ENCODE assay signal across 3 cellular contexts in the genomic region with DNA sequence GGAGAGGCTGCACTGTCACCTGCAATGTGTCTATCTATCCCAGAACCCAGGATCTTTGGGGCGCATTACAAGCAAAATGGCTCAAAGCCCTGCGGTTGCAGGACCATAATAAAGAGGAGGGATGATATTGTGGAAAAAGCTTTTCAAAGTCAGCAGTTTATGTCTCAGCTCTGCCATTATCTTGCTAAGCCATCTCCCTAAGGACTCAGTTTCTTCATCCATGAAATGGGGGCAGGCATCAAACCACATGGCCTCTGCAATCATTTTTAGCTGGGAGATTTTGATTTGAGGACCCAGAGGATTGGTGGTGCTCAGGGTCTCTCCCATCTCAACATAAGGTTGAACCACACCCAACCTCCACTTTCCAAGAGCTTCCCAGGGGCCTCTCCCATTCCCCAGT.
A peak's percentile ranks its signal among the peaks of the same experiment; 100 is the strongest.
TF ChIP-seq lines count a peak whose summit lies in the region.

No MANE protein-coding gene starts in this region.

TF ChIP-seq in SK-N-SH, 30 proteins besides CTCF, POLR2A, EP300 and RAD21 (continued from another document):
- TF ChIP-seq SMC3 (IDR thresholded peaks at IDR 0.05; ENCODE audit: low read depth, low read length) = no peak
- TF ChIP-seq FOXJ3 (CRISPR knock-in tag; IDR thresholded peaks at IDR 0.05) = no peak
- TF ChIP-seq POLR2AphosphoS5 (IDR thresholded peaks at IDR 0.05; ENCODE audit: low read depth, low read length) = no peak
- no peak for TF ChIP-seq NFIC (IDR thresholded peaks at IDR 0.05; ENCODE audit: borderline replicate concordance)
- no peak for TF ChIP-seq RXRA (IDR thresholded peaks at IDR 0.05; ENCODE audit: borderline replicate concordance, low read depth)
- TF ChIP-seq GABPA (IDR thresholded peaks at IDR 0.05; ENCODE audit: low read depth) = no peak
- no peak for TF ChIP-seq MEF2A (IDR thresholded peaks at IDR 0.05; ENCODE audit: borderline replicate concordance, low read depth)
- no peak for TF ChIP-seq YY1 (IDR thresholded peaks at IDR 0.05; ENCODE audit: low read depth)
- no peak for TF ChIP-seq FOSL2 (IDR thresholded peaks at IDR 0.05; ENCODE audit: borderline replicate concordance, low read depth)
- TF ChIP-seq, protein P1, sequence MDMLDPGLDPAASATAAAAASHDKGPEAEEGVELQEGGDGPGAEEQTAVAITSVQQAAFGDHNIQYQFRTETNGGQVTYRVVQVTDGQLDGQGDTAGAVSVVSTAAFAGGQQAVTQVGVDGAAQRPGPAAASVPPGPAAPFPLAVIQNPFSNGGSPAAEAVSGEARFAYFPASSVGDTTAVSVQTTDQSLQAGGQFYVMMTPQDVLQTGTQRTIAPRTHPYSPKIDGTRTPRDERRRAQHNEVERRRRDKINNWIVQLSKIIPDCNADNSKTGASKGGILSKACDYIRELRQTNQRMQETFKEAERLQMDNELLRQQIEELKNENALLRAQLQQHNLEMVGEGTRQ (IDR thresholded peaks at IDR 0.05; ENCODE audit: borderline replicate concordance, low read depth, low read length) = no peak
- TF ChIP-seq, protein P2, sequence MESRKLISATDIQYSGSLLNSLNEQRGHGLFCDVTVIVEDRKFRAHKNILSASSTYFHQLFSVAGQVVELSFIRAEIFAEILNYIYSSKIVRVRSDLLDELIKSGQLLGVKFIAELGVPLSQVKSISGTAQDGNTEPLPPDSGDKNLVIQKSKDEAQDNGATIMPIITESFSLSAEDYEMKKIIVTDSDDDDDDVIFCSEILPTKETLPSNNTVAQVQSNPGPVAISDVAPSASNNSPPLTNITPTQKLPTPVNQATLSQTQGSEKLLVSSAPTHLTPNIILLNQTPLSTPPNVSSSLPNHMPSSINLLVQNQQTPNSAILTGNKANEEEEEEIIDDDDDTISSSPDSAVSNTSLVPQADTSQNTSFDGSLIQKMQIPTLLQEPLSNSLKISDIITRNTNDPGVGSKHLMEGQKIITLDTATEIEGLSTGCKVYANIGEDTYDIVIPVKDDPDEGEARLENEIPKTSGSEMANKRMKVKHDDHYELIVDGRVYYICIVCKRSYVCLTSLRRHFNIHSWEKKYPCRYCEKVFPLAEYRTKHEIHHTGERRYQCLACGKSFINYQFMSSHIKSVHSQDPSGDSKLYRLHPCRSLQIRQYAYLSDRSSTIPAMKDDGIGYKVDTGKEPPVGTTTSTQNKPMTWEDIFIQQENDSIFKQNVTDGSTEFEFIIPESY (IDR thresholded peaks at IDR 0.05; ENCODE audit: borderline replicate concordance, low read depth) = no peak
- TF ChIP-seq, protein P3, sequence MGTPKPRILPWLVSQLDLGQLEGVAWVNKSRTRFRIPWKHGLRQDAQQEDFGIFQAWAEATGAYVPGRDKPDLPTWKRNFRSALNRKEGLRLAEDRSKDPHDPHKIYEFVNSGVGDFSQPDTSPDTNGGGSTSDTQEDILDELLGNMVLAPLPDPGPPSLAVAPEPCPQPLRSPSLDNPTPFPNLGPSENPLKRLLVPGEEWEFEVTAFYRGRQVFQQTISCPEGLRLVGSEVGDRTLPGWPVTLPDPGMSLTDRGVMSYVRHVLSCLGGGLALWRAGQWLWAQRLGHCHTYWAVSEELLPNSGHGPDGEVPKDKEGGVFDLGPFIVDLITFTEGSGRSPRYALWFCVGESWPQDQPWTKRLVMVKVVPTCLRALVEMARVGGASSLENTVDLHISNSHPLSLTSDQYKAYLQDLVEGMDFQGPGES (IDR thresholded peaks at IDR 0.05; ENCODE audit: low read depth, low read length) = no peak
- TF ChIP-seq ELF1 (IDR thresholded peaks at IDR 0.05) = no peak

TF ChIP-seq in SK-N-SH treated with all-trans-retinoic acid at 6 μM for 48 hours, 23 proteins besides CTCF, POLR2A, EP300 and RAD21 (continued from another document):
- TF ChIP-seq, protein P4, sequence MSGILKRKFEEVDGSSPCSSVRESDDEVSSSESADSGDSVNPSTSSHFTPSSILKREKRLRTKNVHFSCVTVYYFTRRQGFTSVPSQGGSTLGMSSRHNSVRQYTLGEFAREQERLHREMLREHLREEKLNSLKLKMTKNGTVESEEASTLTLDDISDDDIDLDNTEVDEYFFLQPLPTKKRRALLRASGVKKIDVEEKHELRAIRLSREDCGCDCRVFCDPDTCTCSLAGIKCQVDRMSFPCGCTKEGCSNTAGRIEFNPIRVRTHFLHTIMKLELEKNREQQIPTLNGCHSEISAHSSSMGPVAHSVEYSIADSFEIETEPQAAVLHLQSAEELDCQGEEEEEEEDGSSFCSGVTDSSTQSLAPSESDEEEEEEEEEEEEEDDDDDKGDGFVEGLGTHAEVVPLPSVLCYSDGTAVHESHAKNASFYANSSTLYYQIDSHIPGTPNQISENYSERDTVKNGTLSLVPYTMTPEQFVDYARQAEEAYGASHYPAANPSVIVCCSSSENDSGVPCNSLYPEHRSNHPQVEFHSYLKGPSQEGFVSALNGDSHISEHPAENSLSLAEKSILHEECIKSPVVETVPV (CRISPR knock-in tag; IDR thresholded peaks at IDR 0.05) = no peak
- TF ChIP-seq ZFP30 (CRISPR knock-in tag; IDR thresholded peaks at IDR 0.05) (no peak), OSR1 (CRISPR knock-in tag; IDR thresholded peaks at IDR 0.05) (no peak)
- TF ChIP-seq, protein P5, sequence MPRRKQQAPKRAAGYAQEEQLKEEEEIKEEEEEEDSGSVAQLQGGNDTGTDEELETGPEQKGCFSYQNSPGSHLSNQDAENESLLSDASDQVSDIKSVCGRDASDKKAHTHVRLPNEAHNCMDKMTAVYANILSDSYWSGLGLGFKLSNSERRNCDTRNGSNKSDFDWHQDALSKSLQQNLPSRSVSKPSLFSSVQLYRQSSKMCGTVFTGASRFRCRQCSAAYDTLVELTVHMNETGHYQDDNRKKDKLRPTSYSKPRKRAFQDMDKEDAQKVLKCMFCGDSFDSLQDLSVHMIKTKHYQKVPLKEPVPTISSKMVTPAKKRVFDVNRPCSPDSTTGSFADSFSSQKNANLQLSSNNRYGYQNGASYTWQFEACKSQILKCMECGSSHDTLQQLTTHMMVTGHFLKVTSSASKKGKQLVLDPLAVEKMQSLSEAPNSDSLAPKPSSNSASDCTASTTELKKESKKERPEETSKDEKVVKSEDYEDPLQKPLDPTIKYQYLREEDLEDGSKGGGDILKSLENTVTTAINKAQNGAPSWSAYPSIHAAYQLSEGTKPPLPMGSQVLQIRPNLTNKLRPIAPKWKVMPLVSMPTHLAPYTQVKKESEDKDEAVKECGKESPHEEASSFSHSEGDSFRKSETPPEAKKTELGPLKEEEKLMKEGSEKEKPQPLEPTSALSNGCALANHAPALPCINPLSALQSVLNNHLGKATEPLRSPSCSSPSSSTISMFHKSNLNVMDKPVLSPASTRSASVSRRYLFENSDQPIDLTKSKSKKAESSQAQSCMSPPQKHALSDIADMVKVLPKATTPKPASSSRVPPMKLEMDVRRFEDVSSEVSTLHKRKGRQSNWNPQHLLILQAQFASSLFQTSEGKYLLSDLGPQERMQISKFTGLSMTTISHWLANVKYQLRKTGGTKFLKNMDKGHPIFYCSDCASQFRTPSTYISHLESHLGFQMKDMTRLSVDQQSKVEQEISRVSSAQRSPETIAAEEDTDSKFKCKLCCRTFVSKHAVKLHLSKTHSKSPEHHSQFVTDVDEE (CRISPR knock-in tag; IDR thresholded peaks at IDR 0.05) = no peak

TF ChIP-seq in K562, 482 proteins besides CTCF, POLR2A, EP300 and RAD21 (continued from another document):
- TF ChIP-seq, protein P6, sequence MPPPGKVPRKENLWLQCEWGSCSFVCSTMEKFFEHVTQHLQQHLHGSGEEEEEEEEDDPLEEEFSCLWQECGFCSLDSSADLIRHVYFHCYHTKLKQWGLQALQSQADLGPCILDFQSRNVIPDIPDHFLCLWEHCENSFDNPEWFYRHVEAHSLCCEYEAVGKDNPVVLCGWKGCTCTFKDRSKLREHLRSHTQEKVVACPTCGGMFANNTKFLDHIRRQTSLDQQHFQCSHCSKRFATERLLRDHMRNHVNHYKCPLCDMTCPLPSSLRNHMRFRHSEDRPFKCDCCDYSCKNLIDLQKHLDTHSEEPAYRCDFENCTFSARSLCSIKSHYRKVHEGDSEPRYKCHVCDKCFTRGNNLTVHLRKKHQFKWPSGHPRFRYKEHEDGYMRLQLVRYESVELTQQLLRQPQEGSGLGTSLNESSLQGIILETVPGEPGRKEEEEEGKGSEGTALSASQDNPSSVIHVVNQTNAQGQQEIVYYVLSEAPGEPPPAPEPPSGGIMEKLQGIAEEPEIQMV (tag; conservative IDR thresholded peaks at IDR 0.05; ENCODE audit: low read depth) = no peak
- TF ChIP-seq GATAD2A (IDR thresholded peaks at IDR 0.05) = no peak
- TF ChIP-seq RBM25 (IDR thresholded peaks at IDR 0.05; ENCODE audit: low read depth, low read length, severe bottlenecking) = peak; percentile 67
- no peak for TF ChIP-seq FIP1L1 (IDR thresholded peaks at IDR 0.05; ENCODE audit: low read depth, low read length, poor library complexity, severe bottlenecking)
